ENCODE assay signal across 9 cellular contexts in the genomic region with DNA sequence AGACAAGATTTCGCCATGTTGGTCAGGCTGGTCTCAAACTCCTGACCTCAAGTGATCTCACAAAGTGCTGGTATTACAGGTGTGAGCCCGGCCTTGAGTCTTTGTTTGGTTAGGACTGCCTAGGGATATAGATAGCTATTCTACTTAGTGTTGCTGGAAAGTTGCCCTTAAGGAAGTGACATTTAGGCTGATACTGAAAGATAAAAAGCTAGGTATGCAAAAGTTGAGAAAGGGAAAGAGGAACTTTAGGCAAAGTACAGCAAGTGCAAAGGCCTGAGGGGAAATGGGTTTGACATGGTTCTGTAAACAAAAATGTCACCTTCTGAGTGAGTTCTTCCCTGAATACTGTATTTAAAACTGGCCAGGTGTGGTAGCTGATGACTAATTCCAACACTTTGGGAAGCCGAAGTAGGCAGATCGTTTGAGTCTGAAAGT.
DNase-seq lines count a peak whose midpoint lies in the region; ATAC-seq and TF ChIP-seq lines count a peak whose summit lies in the region.
"Had no signal": no experiment of that assay in that cellular context is flagged by ENCODE, and none has a peak within 500 bp of the region (broad histone marks: within the 10 kb centered on the region; RNA-seq: fewer than 3 reads in every experiment).

No MANE protein-coding gene starts in this region.

- H3K9me3 ChIP-seq in stomach: no peaks in the 10 kb centered on the region
- no peaks in the 10 kb centered on the region for H3K9me3 ChIP-seq in suprapubic skin
- H3K9me3 ChIP-seq: gastrocnemius medialis had no signal

- H3K27ac ChIP-seq in stomach (peak overlapping the region in 4 of 5 donors; percentile 11 to 73 (median 59)), suprapubic skin (no peak overlapping the region)
- H3K27ac ChIP-seq: gastrocnemius medialis had no signal

- TF ChIP-seq POLR2A in stomach (IDR thresholded peaks at IDR 0.05) (no peak), suprapubic skin (IDR thresholded peaks at IDR 0.05) (no peak)

- peak overlapping the region; percentile 62 for H3K27ac Mint-ChIP-seq in activated T-cell treated with anti-CD3 and anti-CD28 coated beads, Interleukin-2, amount 50 U/mL, for 72 hours
- H3K27ac Mint-ChIP-seq in activated naive CD8-positive, alpha-beta T cell treated with anti-CD3 and anti-CD28 coated beads for 36 hours: peak overlapping the region; percentile 73

- no peak for ATAC-seq in activated T-cell treated with anti-CD3 and anti-CD28 coated beads, Interleukin-2, amount 50 U/mL, for 72 hours (replicated peaks in 1 of 2)
- ATAC-seq in HG03354 (IDR thresholded peaks at IDR 0.05; ENCODE audit: poor library complexity, severe bottlenecking, unreplicated experiment) (peak; percentile 62), GM19351 (IDR thresholded peaks at IDR 0.05; ENCODE audit: unreplicated experiment) (no peak)
- ATAC-seq: gastrocnemius medialis had no signal

- peaks cover 0 to 14% of the 10 kb centered on the region in 2 donors for H3K36me3 Mint-ChIP-seq in activated T-cell treated with anti-CD3 and anti-CD28 coated beads, Interleukin-2, amount 50 U/mL, for 72 hours (ENCODE audit: insufficient read depth in 2 of 2)
- H3K36me3 Mint-ChIP-seq in activated naive CD8-positive, alpha-beta T cell treated with anti-CD3 and anti-CD28 coated beads for 36 hours: peaks cover 34% of the 10 kb centered on the region

- DNase-seq in activated T-cell treated with anti-CD3 and anti-CD28 coated beads, Interleukin-2, amount 50 U/mL, for 72 hours: no peak
- no peak for DNase-seq in activated T-cell treated with anti-CD3 and anti-CD28 coated beads, Interleukin-2, amount 50 U/mL, for 1 hour
- no peak for DNase-seq in activated naive CD8-positive, alpha-beta T cell treated with anti-CD3 and anti-CD28 coated beads for 36 hours
- peak; percentile 50 for DNase-seq in stomach
- no peak for DNase-seq in D341Med (ENCODE audit: low spot score)
- DNase-seq in suprapubic skin (ENCODE audit: low spot score in 2 of 2): no peak
- DNase-seq: gastrocnemius medialis had no signal

- WGBS in stomach, 5 donors: 26 to 48% (median 30%) methylated on average over 4 of the region's 4 CpGs
- WGBS in suprapubic skin: 45% methylated on average over 4 of the region's 4 CpGs

- no peak for TF ChIP-seq EP300 in stomach (IDR thresholded peaks at IDR 0.05)
- no peak for TF ChIP-seq EP300 in suprapubic skin (IDR thresholded peaks at IDR 0.05)

- H3K27me3 Mint-ChIP-seq in activated T-cell treated with anti-CD3 and anti-CD28 coated beads, Interleukin-2, amount 50 U/mL, for 72 hours (ENCODE audit: low read depth): no peaks in the 10 kb centered on the region
- no peaks in the 10 kb centered on the region for H3K27me3 Mint-ChIP-seq in activated naive CD8-positive, alpha-beta T cell treated with anti-CD3 and anti-CD28 coated beads for 36 hours

- H3K27me3 ChIP-seq in stomach (no peaks in the 10 kb centered on the region), suprapubic skin (no peaks in the 10 kb centered on the region)
- H3K27me3 ChIP-seq: gastrocnemius medialis had no signal

- TF ChIP-seq CTCF in stomach (IDR thresholded peaks at IDR 0.05) (no peak), suprapubic skin (IDR thresholded peaks at IDR 0.05) (no peak)

- H3K4me3 Mint-ChIP-seq in activated T-cell treated with anti-CD3 and anti-CD28 coated beads, Interleukin-2, amount 50 U/mL, for 72 hours: no peak overlapping the region
- H3K4me3 Mint-ChIP-seq in activated naive CD8-positive, alpha-beta T cell treated with anti-CD3 and anti-CD28 coated beads for 36 hours: no peak overlapping the region

- H3K4me1 Mint-ChIP-seq in activated T-cell treated with anti-CD3 and anti-CD28 coated beads, Interleukin-2, amount 50 U/mL, for 72 hours (ENCODE audit: low read depth): peaks cover 58% of the 10 kb centered on the region
- H3K4me1 Mint-ChIP-seq in activated naive CD8-positive, alpha-beta T cell treated with anti-CD3 and anti-CD28 coated beads for 36 hours: peaks cover 61% of the 10 kb centered on the region

- no peak overlapping the region for H3K4me3 ChIP-seq in stomach
- H3K4me3 ChIP-seq in suprapubic skin: no peak overlapping the region
- H3K4me3 ChIP-seq: gastrocnemius medialis had no signal

- H3K4me1 ChIP-seq in stomach (peaks cover 15 to 57% (median 40%) of the 10 kb centered on the region in 4 donors), suprapubic skin (peaks cover 31% of the 10 kb centered on the region)

- no peaks in the 10 kb centered on the region for H3K9me3 Mint-ChIP-seq in activated T-cell treated with anti-CD3 and anti-CD28 coated beads, Interleukin-2, amount 50 U/mL, for 72 hours
- no peaks in the 10 kb centered on the region for H3K9me3 Mint-ChIP-seq in activated naive CD8-positive, alpha-beta T cell treated with anti-CD3 and anti-CD28 coated beads for 36 hours

- peaks cover 0 to 7% (median 0%) of the 10 kb centered on the region in 4 donors for H3K36me3 ChIP-seq in stomach
- H3K36me3 ChIP-seq in suprapubic skin: peaks cover 5% of the 10 kb centered on the region
- H3K36me3 ChIP-seq: gastrocnemius medialis had no signal

- intact Hi-C loops in stomach (cut with DNase I; ENCODE audit: low total_unique reads): no loop called here
